In the genomic region with DNA sequence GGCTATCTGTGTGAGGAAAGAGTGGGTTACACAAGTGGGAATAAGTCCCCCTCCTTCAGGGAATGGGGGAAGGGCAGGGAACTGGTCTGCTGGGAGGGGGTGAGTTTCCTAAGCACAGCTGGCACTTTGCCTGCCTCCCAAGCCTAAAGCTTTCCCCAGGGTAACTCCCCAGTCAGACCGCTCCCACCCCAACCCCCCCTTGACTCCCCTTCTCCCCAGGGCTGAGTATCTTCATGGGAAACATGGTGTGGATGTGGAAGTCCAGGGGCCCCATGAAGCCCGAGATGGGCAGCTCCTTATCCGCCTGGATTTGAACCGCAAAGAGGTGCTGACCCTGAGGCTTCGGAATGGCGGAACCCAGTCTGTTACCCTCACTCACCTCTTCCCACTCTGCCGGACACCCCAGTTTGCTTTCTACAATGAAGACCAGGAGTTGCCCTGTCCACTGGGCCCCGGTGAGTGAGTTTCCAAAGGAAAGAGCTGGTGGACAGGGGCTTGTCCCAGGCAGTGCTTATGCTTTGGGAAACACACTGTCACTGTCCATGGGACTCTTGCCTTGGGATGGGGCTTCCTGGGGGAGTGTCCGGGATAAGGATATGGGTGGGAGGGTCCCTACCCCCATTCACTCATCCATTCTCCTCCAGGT, we compare ENCODE assay signal across 19 cellular contexts. TPM values are rescaled to one million over a fixed set of nuclear protein-coding genes. Genes with fewer than 3 reads are reported as not detected.
DNase-seq lines count a peak whose midpoint lies in the region; ATAC-seq, FAIRE-seq and TF ChIP-seq lines count a peak whose summit lies in the region.
"Had no signal": no experiment of that assay in that cellular context is flagged by ENCODE, and none has a peak within 500 bp of the region (broad histone marks: within the 10 kb centered on the region; RNA-seq: fewer than 3 reads in every experiment).

No MANE protein-coding gene starts in this region.

- TF ChIP-seq CTCF in D721Med (IDR thresholded peaks at IDR 0.05; ENCODE audit: insufficient read depth, missing control alignments) (no peak), esophagus squamous epithelium (IDR thresholded peaks at IDR 0.05) (no peak), right lobe of liver (IDR thresholded peaks at IDR 0.05) (no peak)

- DNase-seq in D721Med (ENCODE audit: insufficient read length, low spot score): peak; percentile 10
- no peak for DNase-seq in esophagus squamous epithelium (lab: John Stamatoyannopoulos, UW)
- DNase-seq in sciatic nerve (ENCODE audit: low spot score): no peak
- DNase-seq in right lobe of liver: no peak
- no peak for DNase-seq in COR-L47 (lab: John Stamatoyannopoulos, UW)
- no peak for DNase-seq in NCI-H1436 (lab: John Stamatoyannopoulos, UW)
- DNase-seq: activated CD4-positive, alpha-beta T cell treated with anti-CD3 and anti-CD28 coated beads, Interleukin-2, amount 10 ng/mL, durations not matched to agents 24 days and 14 days; activated CD8-positive, alpha-beta memory T cell treated with anti-CD3 and anti-CD28 coated beads, Interleukin-2, amount 50 U/mL, for 4 hours; activated effector memory CD4-positive, alpha-beta T cell treated with Interleukin-2 at 50 U/mL for 16 hours; CD4-positive, alpha-beta T cell; dermis blood vessel endothelial cell; DMS79 treated with DMSO at 0.1 percent for 48 hours; foreskin fibroblast; midbrain; NCI-H1417; NCI-H69; SHP77; T-helper 1 cell had no signal

- H3K4me1 ChIP-seq in esophagus squamous epithelium: peaks cover 11 to 34% (median 13%) of the 10 kb centered on the region in 3 donors
- no peaks in the 10 kb centered on the region for H3K4me1 ChIP-seq in right lobe of liver

- no peak for TF ChIP-seq POLR2A in esophagus squamous epithelium (IDR thresholded peaks at IDR 0.05)
- no peak for TF ChIP-seq POLR2A in right lobe of liver (IDR thresholded peaks at IDR 0.05)

- H3K36me3 ChIP-seq in esophagus squamous epithelium (peaks cover 15 to 54% (median 26%) of the 10 kb centered on the region in 3 donors), right lobe of liver (peaks cover 0 to 36% (median 13%) of the 10 kb centered on the region in 4 donors)

- FAIRE-seq in D721Med (lab: Jason Lieb, UNC): no peak

- WGBS in esophagus squamous epithelium, 2 donors: 97% methylated on average over 4 of the region's 9 CpGs; no CpG with 5 or more reads in 1 of the 2 donors
- no CpG with 5 or more reads among the region's 9 CpGs for WGBS in right lobe of liver (ENCODE audit: insufficient coverage, low coverage, low lambda C conversion rate, missing lambda C conversion rate)

- H3K27ac ChIP-seq in esophagus squamous epithelium: peak overlapping the region in 3 of 4 donors; percentile 43 to 84 (median 77)
- no peak overlapping the region for H3K27ac ChIP-seq in right lobe of liver
- H3K27ac ChIP-seq: suprapubic skin had no signal

- H3K4me3 ChIP-seq in esophagus squamous epithelium (no peak overlapping the region), right lobe of liver (no peak overlapping the region)
- H3K4me3 ChIP-seq: suprapubic skin had no signal

- ATAC-seq in sciatic nerve (peak; percentile 32), right lobe of liver (no peak)

- H3K9me3 ChIP-seq in esophagus squamous epithelium (no peaks in the 10 kb centered on the region), right lobe of liver (no peaks in the 10 kb centered on the region)
- H3K9me3 ChIP-seq: suprapubic skin had no signal

- H3K27me3 ChIP-seq in esophagus squamous epithelium (no peaks in the 10 kb centered on the region), right lobe of liver (no peaks in the 10 kb centered on the region)
- H3K27me3 ChIP-seq: suprapubic skin had no signal

- intact Hi-C loops in esophagus squamous epithelium (cut with DNase I): no loop called here
- intact Hi-C loops in sciatic nerve (cut with DNase I): no loop called here
- intact Hi-C loops in right lobe of liver (cut with DNase I): no loop called here

RNA-seq across cellular contexts. Expression of a gene that starts 14.9 kb away (rescaled TPM):
- total RNA-seq in esophagus squamous epithelium (10 to 100 TPM; 16.5 to 34.2 (median 28.9) TPM), sciatic nerve (57.5 TPM), right lobe of liver (10 to 100 TPM; 32.3 to 55.8 (median 46.2) TPM)

RNA-seq across cellular contexts. Expression of a gene that starts 17.6 kb away (rescaled TPM):
- 100 to 1,000 TPM in 2 of 4 donors, 10 to 100 TPM in 2; 49.9 to 108 (median 78.0) TPM for total RNA-seq in esophagus squamous epithelium
- total RNA-seq in sciatic nerve: 241 TPM
- 100 to 1,000 TPM in 3 of 6 experiments, 10 to 100 TPM in 3; 47.9 to 207 (median 107) TPM for total RNA-seq in right lobe of liver

RNA-seq across cellular contexts. Expression of a gene that starts 25.8 kb away (rescaled TPM):
- total RNA-seq in esophagus squamous epithelium: 1 to 10 TPM; 2.2 to 4.8 (median 2.9) TPM
- total RNA-seq in sciatic nerve: 1.8 TPM
- 1 to 10 TPM in 1 of 6 experiments, under 1 TPM in 5; 0.15 to 1.2 (median 0.40) TPM for total RNA-seq in right lobe of liver

Comparison
In these comparisons a context has a peak if more than half of its experiments do, and no peak if none do; other contexts are left out.
1. H3K27ac ChIP-seq: peak in esophagus squamous epithelium (3 of 4); none in right lobe of liver (0 of 3).